2 cellular contexts compared by ENCODE assay signal in the genomic region with DNA sequence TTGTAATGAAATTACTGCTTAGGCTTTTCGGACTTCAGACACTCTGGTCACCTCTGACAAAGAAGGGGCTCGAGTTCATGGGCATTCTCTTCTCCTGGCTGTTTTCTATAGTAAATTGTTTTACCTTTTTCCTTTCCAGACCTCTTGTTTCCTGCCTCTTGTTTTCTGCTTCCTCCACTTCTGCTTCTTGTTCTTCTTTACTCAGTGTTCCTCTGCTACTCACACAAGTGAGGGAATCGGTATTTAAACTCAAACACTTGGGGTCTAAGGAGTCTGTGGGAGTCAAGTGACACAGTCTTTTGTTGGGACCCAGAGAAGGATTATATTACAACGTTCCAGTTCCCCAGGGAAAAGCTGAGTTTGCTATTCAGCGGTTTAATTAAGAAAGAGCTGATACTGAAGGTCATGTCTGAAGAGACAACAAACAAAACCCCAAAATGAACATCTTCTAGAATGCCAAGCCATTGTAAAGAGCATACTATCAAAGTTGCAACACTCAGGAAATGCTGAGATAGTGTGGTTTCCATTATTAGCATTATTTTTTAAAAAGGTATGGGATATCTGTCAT.
TF ChIP-seq lines count a peak whose summit lies in the region.

No MANE protein-coding gene starts in this region.

TF ChIP-seq in GM23338, 12 proteins besides CTCF, POLR2A, EP300 and RAD21:
- TF ChIP-seq, protein P1, sequence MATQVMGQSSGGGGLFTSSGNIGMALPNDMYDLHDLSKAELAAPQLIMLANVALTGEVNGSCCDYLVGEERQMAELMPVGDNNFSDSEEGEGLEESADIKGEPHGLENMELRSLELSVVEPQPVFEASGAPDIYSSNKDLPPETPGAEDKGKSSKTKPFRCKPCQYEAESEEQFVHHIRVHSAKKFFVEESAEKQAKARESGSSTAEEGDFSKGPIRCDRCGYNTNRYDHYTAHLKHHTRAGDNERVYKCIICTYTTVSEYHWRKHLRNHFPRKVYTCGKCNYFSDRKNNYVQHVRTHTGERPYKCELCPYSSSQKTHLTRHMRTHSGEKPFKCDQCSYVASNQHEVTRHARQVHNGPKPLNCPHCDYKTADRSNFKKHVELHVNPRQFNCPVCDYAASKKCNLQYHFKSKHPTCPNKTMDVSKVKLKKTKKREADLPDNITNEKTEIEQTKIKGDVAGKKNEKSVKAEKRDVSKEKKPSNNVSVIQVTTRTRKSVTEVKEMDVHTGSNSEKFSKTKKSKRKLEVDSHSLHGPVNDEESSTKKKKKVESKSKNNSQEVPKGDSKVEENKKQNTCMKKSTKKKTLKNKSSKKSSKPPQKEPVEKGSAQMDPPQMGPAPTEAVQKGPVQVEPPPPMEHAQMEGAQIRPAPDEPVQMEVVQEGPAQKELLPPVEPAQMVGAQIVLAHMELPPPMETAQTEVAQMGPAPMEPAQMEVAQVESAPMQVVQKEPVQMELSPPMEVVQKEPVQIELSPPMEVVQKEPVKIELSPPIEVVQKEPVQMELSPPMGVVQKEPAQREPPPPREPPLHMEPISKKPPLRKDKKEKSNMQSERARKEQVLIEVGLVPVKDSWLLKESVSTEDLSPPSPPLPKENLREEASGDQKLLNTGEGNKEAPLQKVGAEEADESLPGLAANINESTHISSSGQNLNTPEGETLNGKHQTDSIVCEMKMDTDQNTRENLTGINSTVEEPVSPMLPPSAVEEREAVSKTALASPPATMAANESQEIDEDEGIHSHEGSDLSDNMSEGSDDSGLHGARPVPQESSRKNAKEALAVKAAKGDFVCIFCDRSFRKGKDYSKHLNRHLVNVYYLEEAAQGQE (IDR thresholded peaks at IDR 0.05; ENCODE audit: unreplicated experiment) = no peak
TF ChIP-seq in GM23338: peak in this region for 0.

TF ChIP-seq in K562, 482 proteins besides CTCF, POLR2A, EP300 and RAD21 (continues in another document):
- TF ChIP-seq POLR2H (tag; IDR thresholded peaks at IDR 0.05; ENCODE audit: low read depth) = no peak
- TF ChIP-seq EP400 (IDR thresholded peaks at IDR 0.05) = no peak
- TF ChIP-seq TCF15 (CRISPR knock-in tag; IDR thresholded peaks at IDR 0.05) = no peak
- peak; percentile 34; the same call in 1 of the 2 replicates for TF ChIP-seq MAFG (tag; conservative IDR thresholded peaks at IDR 0.05)
- no peak for TF ChIP-seq NFRKB (IDR thresholded peaks at IDR 0.05; ENCODE audit: low read depth)
- TF ChIP-seq MGA (IDR thresholded peaks at IDR 0.05) = no peak
- TF ChIP-seq HDAC3 (IDR thresholded peaks at IDR 0.05; ENCODE audit: borderline replicate concordance, partially characterized antibody) = no peak
- TF ChIP-seq C11orf30 (IDR thresholded peaks at IDR 0.05; ENCODE audit: low read depth) = peak; percentile 46
- no peak for TF ChIP-seq SMARCC2 (IDR thresholded peaks at IDR 0.05; ENCODE audit: low read depth)
- peak; percentile 73 for TF ChIP-seq ZNF316 (IDR thresholded peaks at IDR 0.05)
- TF ChIP-seq SNAPC5 (CRISPR knock-in tag; IDR thresholded peaks at IDR 0.05) = no peak
- no peak for TF ChIP-seq HNRNPH1 (optimal IDR thresholded peaks at IDR 0.05; ENCODE audit: low read depth, low read length)
- no peak for TF ChIP-seq SIX5 (IDR thresholded peaks at IDR 0.05; ENCODE audit: borderline replicate concordance in 1 of 2, insufficient read depth in 1 of 2, low read depth in 1 of 2, low read length in 2 of 2)
- 0 out of 2 replicates have a peak, but pooled peaks have one; percentile 46 for TF ChIP-seq FOXJ2 (tag; IDR thresholded peaks at IDR 0.05)
- TF ChIP-seq, protein P2, sequence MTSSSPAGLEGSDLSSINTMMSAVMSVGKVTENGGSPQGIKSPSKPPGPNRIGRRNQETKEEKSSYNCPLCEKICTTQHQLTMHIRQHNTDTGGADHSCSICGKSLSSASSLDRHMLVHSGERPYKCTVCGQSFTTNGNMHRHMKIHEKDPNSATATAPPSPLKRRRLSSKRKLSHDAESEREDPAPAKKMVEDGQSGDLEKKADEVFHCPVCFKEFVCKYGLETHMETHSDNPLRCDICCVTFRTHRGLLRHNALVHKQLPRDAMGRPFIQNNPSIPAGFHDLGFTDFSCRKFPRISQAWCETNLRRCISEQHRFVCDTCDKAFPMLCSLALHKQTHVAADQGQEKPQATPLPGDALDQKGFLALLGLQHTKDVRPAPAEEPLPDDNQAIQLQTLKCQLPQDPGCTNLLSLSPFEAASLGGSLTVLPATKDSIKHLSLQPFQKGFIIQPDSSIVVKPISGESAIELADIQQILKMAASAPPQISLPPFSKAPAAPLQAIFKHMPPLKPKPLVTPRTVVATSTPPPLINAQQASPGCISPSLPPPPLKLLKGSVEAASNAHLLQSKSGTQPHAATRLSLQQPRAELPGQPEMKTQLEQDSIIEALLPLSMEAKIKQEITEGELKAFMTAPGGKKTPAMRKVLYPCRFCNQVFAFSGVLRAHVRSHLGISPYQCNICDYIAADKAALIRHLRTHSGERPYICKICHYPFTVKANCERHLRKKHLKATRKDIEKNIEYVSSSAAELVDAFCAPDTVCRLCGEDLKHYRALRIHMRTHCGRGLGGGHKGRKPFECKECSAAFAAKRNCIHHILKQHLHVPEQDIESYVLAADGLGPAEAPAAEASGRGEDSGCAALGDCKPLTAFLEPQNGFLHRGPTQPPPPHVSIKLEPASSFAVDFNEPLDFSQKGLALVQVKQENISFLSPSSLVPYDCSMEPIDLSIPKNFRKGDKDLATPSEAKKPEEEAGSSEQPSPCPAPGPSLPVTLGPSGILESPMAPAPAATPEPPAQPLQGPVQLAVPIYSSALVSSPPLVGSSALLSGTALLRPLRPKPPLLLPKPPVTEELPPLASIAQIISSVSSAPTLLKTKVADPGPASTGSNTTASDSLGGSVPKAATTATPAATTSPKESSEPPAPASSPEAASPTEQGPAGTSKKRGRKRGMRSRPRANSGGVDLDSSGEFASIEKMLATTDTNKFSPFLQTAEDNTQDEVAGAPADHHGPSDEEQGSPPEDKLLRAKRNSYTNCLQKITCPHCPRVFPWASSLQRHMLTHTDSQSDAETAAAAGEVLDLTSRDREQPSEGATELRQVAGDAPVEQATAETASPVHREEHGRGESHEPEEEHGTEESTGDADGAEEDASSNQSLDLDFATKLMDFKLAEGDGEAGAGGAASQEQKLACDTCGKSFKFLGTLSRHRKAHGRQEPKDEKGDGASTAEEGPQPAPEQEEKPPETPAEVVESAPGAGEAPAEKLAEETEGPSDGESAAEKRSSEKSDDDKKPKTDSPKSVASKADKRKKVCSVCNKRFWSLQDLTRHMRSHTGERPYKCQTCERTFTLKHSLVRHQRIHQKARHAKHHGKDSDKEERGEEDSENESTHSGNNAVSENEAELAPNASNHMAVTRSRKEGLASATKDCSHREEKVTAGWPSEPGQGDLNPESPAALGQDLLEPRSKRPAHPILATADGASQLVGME (CRISPR knock-in tag; IDR thresholded peaks at IDR 0.05) = no peak
- TF ChIP-seq JUN (IDR thresholded peaks at IDR 0.05; ENCODE audit: borderline replicate concordance, low read depth, low read length) = no peak
- TF ChIP-seq JUN (CRISPR knock-in tag; IDR thresholded peaks at IDR 0.05; ENCODE audit: borderline replicate concordance) = no peak
- TF ChIP-seq CHD4 (IDR thresholded peaks at IDR 0.05; ENCODE audit: insufficient read depth, insufficient replicate concordance, low read depth, low read length, poor library complexity, severe bottlenecking) = no peak
- TF ChIP-seq ZNF668 (CRISPR knock-in tag; IDR thresholded peaks at IDR 0.05) = no peak
- no peak for TF ChIP-seq RBBP5 (IDR thresholded peaks at IDR 0.05; ENCODE audit: borderline replicate concordance, insufficient read depth, low read length, poor library complexity, severe bottlenecking)
- TF ChIP-seq ZBTB7A (IDR thresholded peaks at IDR 0.05; ENCODE audit: borderline replicate concordance, control insufficient read depth, low read depth, low read length) = no peak
- no peak for TF ChIP-seq ZNF444 (CRISPR knock-in tag; IDR thresholded peaks at IDR 0.05)
- no peak for TF ChIP-seq ZNF77 (CRISPR knock-in tag; IDR thresholded peaks at IDR 0.05)
- no peak for TF ChIP-seq BCL6 (CRISPR knock-in tag; IDR thresholded peaks at IDR 0.05)
- no peak for TF ChIP-seq BRCA1 (IDR thresholded peaks at IDR 0.05)
- TF ChIP-seq BRCA1 (CRISPR knock-in tag; IDR thresholded peaks at IDR 0.05) = no peak
- TF ChIP-seq, protein P3, sequence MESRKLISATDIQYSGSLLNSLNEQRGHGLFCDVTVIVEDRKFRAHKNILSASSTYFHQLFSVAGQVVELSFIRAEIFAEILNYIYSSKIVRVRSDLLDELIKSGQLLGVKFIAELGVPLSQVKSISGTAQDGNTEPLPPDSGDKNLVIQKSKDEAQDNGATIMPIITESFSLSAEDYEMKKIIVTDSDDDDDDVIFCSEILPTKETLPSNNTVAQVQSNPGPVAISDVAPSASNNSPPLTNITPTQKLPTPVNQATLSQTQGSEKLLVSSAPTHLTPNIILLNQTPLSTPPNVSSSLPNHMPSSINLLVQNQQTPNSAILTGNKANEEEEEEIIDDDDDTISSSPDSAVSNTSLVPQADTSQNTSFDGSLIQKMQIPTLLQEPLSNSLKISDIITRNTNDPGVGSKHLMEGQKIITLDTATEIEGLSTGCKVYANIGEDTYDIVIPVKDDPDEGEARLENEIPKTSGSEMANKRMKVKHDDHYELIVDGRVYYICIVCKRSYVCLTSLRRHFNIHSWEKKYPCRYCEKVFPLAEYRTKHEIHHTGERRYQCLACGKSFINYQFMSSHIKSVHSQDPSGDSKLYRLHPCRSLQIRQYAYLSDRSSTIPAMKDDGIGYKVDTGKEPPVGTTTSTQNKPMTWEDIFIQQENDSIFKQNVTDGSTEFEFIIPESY (CRISPR knock-in tag; IDR thresholded peaks at IDR 0.05) = no peak
- no peak for TF ChIP-seq BACH1 (tag; IDR thresholded peaks at IDR 0.05)
- no peak for TF ChIP-seq RNF2 (IDR thresholded peaks at IDR 0.05)
- TF ChIP-seq SPI1 (IDR thresholded peaks at IDR 0.05; ENCODE audit: borderline replicate concordance, low read depth, low read length) = peak; percentile 60; the same call in 1 of the 2 replicates
- TF ChIP-seq NCOA6 (IDR thresholded peaks at IDR 0.05) = no peak
- TF ChIP-seq SMAD1 (IDR thresholded peaks at IDR 0.05; ENCODE audit: low read depth, low read length, partially characterized antibody) = no peak
- no peak for TF ChIP-seq ZFP36 (IDR thresholded peaks at IDR 0.05; ENCODE audit: low read depth, low read length, partially characterized antibody)
